ENCODE assay signal across 16 cellular contexts in genomic region chr16:62831235-62831634, GRCh38.
A peak's percentile ranks its signal among the peaks of the same experiment; 100 is the strongest.
DNase-seq lines count a peak whose midpoint lies in the region; ATAC-seq, FAIRE-seq and TF ChIP-seq lines count a peak whose summit lies in the region.
"Had no signal": no experiment of that assay in that cellular context is flagged by ENCODE, and none has a peak within 500 bp of the region (broad histone marks: within the 10 kb centered on the region; RNA-seq: fewer than 3 reads in every experiment).

No MANE protein-coding gene starts in this region.

- H3K9ac ChIP-seq in liver (ENCODE audit: low read depth in 1 of 2, low read length in 2 of 2) (no peak overlapping the region), HepG2 (ENCODE audit: insufficient read depth, low read depth, low read length) (no peak overlapping the region), neural progenitor cell (no peak overlapping the region)
- H3K9ac ChIP-seq: BLaER1 had no signal

- H4K20me1 ChIP-seq in HepG2 (ENCODE audit: insufficient read depth, low read length) = no peaks in the 10 kb centered on the region
- no peaks in the 10 kb centered on the region for H4K20me1 ChIP-seq in neural progenitor cell (ENCODE audit: low read depth)
- H4K20me1 ChIP-seq: BLaER1 had no signal

- H3K79me2 ChIP-seq in HepG2 (ENCODE audit: insufficient read depth, low read length) (no peaks in the 10 kb centered on the region), neural progenitor cell (ENCODE audit: low read depth) (no peaks in the 10 kb centered on the region)

- in situ Hi-C loops in HepG2 (cut with HindIII; ENCODE audit: extremely low pct_ligation_motif_present, low pct_unique_long_range_greater_than_20kb) = no loop called here

- H3K4me1 Mint-ChIP-seq in neural progenitor cell = peaks cover 50% of the 10 kb centered on the region
- no peaks in the 10 kb centered on the region for H3K4me1 Mint-ChIP-seq in activated naive CD8-positive, alpha-beta T cell treated with anti-CD3 and anti-CD28 coated beads, Interleukin-2, amount 50 U/mL, for 24 hours
- H3K4me1 Mint-ChIP-seq: CD14-positive monocyte; CD4-positive, alpha-beta memory T cell had no signal

- FAIRE-seq in HepG2 (lab: Jason Lieb, UNC) = no peak
- no peak for FAIRE-seq in GM19239 (lab: Jason Lieb, UNC)
- FAIRE-seq: H1, HTR-8/SVneo had no signal

- H2AFZ ChIP-seq in HepG2 (ENCODE audit: low read length) = no peak overlapping the region
- H2AFZ ChIP-seq in neural progenitor cell (replicated peaks) = no peak overlapping the region

- no peak overlapping the region for H3K4me3 ChIP-seq in liver (ENCODE audit: low read depth in 1 of 3, low read length in 3 of 3)
- H3K4me3 ChIP-seq in HepG2 (replicated peaks in 1 of 3; ENCODE audit: insufficient read depth in 1 of 3, low read depth in 2 of 3, low read length in 3 of 3) = no peak overlapping the region
- no peak overlapping the region for H3K4me3 ChIP-seq in neural progenitor cell
- no peak overlapping the region for H3K4me3 ChIP-seq in ascending aorta
- H3K4me3 ChIP-seq: BLaER1 had no signal

- H3K9me3 ChIP-seq in liver (ENCODE audit: control insufficient read depth in 4 of 4, low read length in 3 of 4) (no peaks in the 10 kb centered on the region), HepG2 (ENCODE audit: low read length) (peaks cover 72% of the 10 kb centered on the region), neural progenitor cell (ENCODE audit: low read depth) (no peaks in the 10 kb centered on the region), ascending aorta (no peaks in the 10 kb centered on the region)
- H3K9me3 ChIP-seq: BLaER1 had no signal

- no peaks in the 10 kb centered on the region for H3K9me3 Mint-ChIP-seq in neural progenitor cell
- peaks cover 17% of the 10 kb centered on the region for H3K9me3 Mint-ChIP-seq in activated naive CD8-positive, alpha-beta T cell treated with anti-CD3 and anti-CD28 coated beads, Interleukin-2, amount 50 U/mL, for 24 hours
- H3K9me3 Mint-ChIP-seq: H9 had no signal

- H3F3A ChIP-seq in neural progenitor cell (ENCODE audit: low read depth) = no peaks in the 10 kb centered on the region

- no TSS peak for BruUV-seq in HepG2 (replicated peaks; lab: Mats Ljungman, UMichigan)

- no peak overlapping the region for H3K4me3 Mint-ChIP-seq in neural progenitor cell
- H3K4me3 Mint-ChIP-seq in activated naive CD8-positive, alpha-beta T cell treated with anti-CD3 and anti-CD28 coated beads, Interleukin-2, amount 50 U/mL, for 24 hours = no peak overlapping the region
- H3K4me3 Mint-ChIP-seq: CD14-positive monocyte; CD4-positive, alpha-beta memory T cell; H9 had no signal

- ATAC-seq in HepG2 (no peak), left lobe of liver (peak; percentile 55)
- ATAC-seq in activated naive CD8-positive, alpha-beta T cell treated with anti-CD3 and anti-CD28 coated beads, Interleukin-2, amount 50 U/mL, for 24 hours = no peak

- H3K27me3 Mint-ChIP-seq in neural progenitor cell (ENCODE audit: insufficient read depth, low read depth) = peaks cover 2% of the 10 kb centered on the region
- H3K27me3 Mint-ChIP-seq in activated naive CD8-positive, alpha-beta T cell treated with anti-CD3 and anti-CD28 coated beads, Interleukin-2, amount 50 U/mL, for 24 hours = no peaks in the 10 kb centered on the region
- H3K27me3 Mint-ChIP-seq: CD4-positive, alpha-beta memory T cell had no signal

- H3K36me3 Mint-ChIP-seq in neural progenitor cell = no peaks in the 10 kb centered on the region
- H3K36me3 Mint-ChIP-seq in activated naive CD8-positive, alpha-beta T cell treated with anti-CD3 and anti-CD28 coated beads, Interleukin-2, amount 50 U/mL, for 24 hours (ENCODE audit: low read depth) = no peaks in the 10 kb centered on the region
- H3K36me3 Mint-ChIP-seq: CD14-positive monocyte; CD4-positive, alpha-beta memory T cell had no signal

- CTCF ChIA-PET in HepG2 (lab: Yijun Ruan, JAX; ENCODE audit: low intra/inter-chr PET ratio, low total read pairs) = no interaction called here

- POLR2A ChIA-PET in HepG2 (lab: Yijun Ruan, JAX) = no interaction called here

- H3K27ac Mint-ChIP-seq in neural progenitor cell = peak overlapping the region; percentile 80
- no peak overlapping the region for H3K27ac Mint-ChIP-seq in activated naive CD8-positive, alpha-beta T cell treated with anti-CD3 and anti-CD28 coated beads, Interleukin-2, amount 50 U/mL, for 24 hours
- H3K27ac Mint-ChIP-seq: CD14-positive monocyte; CD4-positive, alpha-beta memory T cell had no signal

- 32% methylated on average over 1 of the region's 1 CpG for WGBS in liver
- WGBS in HepG2 (ENCODE audit: low lambda C conversion rate) = 3% methylated on average over 1 of the region's 1 CpG

- intact Hi-C loops in HepG2 (cut with micrococcal nuclease; ENCODE audit: unreplicated experiment) = no loop called here
- intact Hi-C loops in ascending aorta (cut with DNase I) = no loop called here

- peaks cover 0 to 13% (median 0%) of the 10 kb centered on the region in 4 donors for H3K4me1 ChIP-seq in liver (ENCODE audit: control insufficient read depth in 4 of 4, insufficient read depth in 4 of 4, low read length in 3 of 4)
- H3K4me1 ChIP-seq in HepG2 (ENCODE audit: insufficient read depth, low read length) = no peaks in the 10 kb centered on the region
- H3K4me1 ChIP-seq in neural progenitor cell = peaks cover 3% of the 10 kb centered on the region
- H3K4me1 ChIP-seq in ascending aorta = no peaks in the 10 kb centered on the region
- H3K4me1 ChIP-seq: BLaER1 had no signal

- TF ChIP-seq RAD21 in liver (IDR thresholded peaks at IDR 0.05) (no peak), HepG2 (CRISPR knock-in tag; IDR thresholded peaks at IDR 0.05) (no peak)

- TF ChIP-seq EP300 in HepG2 (IDR thresholded peaks at IDR 0.05; ENCODE audit: low read depth in 2 of 2, low read length in 2 of 2) (no peak), HepG2 (CRISPR knock-in tag; IDR thresholded peaks at IDR 0.05; ENCODE audit: borderline replicate concordance) (no peak)

- no peak for TF ChIP-seq CTCF in liver (IDR thresholded peaks at IDR 0.05; ENCODE audit: low read depth, low read length, missing input control)
- TF ChIP-seq CTCF in HepG2 (CRISPR knock-in tag; IDR thresholded peaks at IDR 0.05) = no peak
- TF ChIP-seq CTCF in neural progenitor cell (IDR thresholded peaks at IDR 0.05) = no peak
- TF ChIP-seq CTCF in ascending aorta (IDR thresholded peaks at IDR 0.05) = no peak

- H3K4me2 ChIP-seq in HepG2 (ENCODE audit: low read depth, low read length) (no peak overlapping the region), neural progenitor cell (no peak overlapping the region)
- H3K4me2 ChIP-seq: BLaER1 had no signal

- no peak for TF ChIP-seq POLR2A in HepG2 (IDR thresholded peaks at IDR 0.05; ENCODE audit: insufficient read depth in 1 of 2, low read depth in 2 of 2, low read length in 2 of 2)

- DNase-seq in HepG2 (ENCODE audit: low spot score) (no peak), left lobe of liver (ENCODE audit: low spot score) (no peak), neural progenitor cell (ENCODE audit: low spot score) (no peak), GM19239 (ENCODE audit: insufficient read length, low spot score) (no peak), ascending aorta (ENCODE audit: low spot score in 2 of 2) (no peak)
- DNase-seq in activated naive CD8-positive, alpha-beta T cell treated with anti-CD3 and anti-CD28 coated beads, Interleukin-2, amount 50 U/mL, for 24 hours = no peak
- DNase-seq: 8988T; CD4-positive, alpha-beta memory T cell; DMS153; GF-D8; H9 had no signal

- no peaks in the 10 kb centered on the region for H3K36me3 ChIP-seq in liver (ENCODE audit: control insufficient read depth in 4 of 4, insufficient read depth in 3 of 4, low read depth in 1 of 4, low read length in 3 of 4)
- no peaks in the 10 kb centered on the region for H3K36me3 ChIP-seq in HepG2 (replicated peaks in 1 of 2; ENCODE audit: control insufficient read depth in 1 of 2, insufficient read depth in 2 of 2, low read length in 2 of 2)
- H3K36me3 ChIP-seq in neural progenitor cell = no peaks in the 10 kb centered on the region
- no peaks in the 10 kb centered on the region for H3K36me3 ChIP-seq in ascending aorta
- H3K36me3 ChIP-seq: BLaER1 had no signal

- no peaks in the 10 kb centered on the region for H3K27me3 ChIP-seq in liver (ENCODE audit: control insufficient read depth in 4 of 4, insufficient read depth in 4 of 4, low read length in 3 of 4)
- H3K27me3 ChIP-seq in HepG2 (ENCODE audit: control insufficient read depth in 1 of 2, insufficient read depth in 2 of 2, low read length in 2 of 2) = no peaks in the 10 kb centered on the region
- no peaks in the 10 kb centered on the region for H3K27me3 ChIP-seq in neural progenitor cell
- no peaks in the 10 kb centered on the region for H3K27me3 ChIP-seq in ascending aorta
- H3K27me3 ChIP-seq: BLaER1 had no signal

- H3K27ac ChIP-seq in liver (ENCODE audit: low read depth in 1 of 2, low read length in 2 of 2) (no peak overlapping the region), HepG2 (ENCODE audit: extremely low read length, insufficient read depth, low read length) (no peak overlapping the region), neural progenitor cell (no peak overlapping the region), ascending aorta (no peak overlapping the region)
- H3K27ac ChIP-seq: BLaER1 had no signal

TF ChIP-seq in liver, 16 proteins besides CTCF, POLR2A, EP300 and RAD21:
- TF ChIP-seq HNF4A (conservative IDR thresholded peaks at IDR 0.05) (peak; percentile 51 to 71), NR2F2 (IDR thresholded peaks at IDR 0.05) (no peak), RXRA (IDR thresholded peaks at IDR 0.05) (peak in 1 of 2 donors; percentile 40)

TF ChIP-seq in HepG2, 621 proteins besides CTCF, POLR2A, EP300 and RAD21 (continues in another document):
- no peak for TF ChIP-seq CAMTA2 (CRISPR knock-in tag; IDR thresholded peaks at IDR 0.05; ENCODE audit: borderline replicate concordance)
- no peak for TF ChIP-seq TCF12 (IDR thresholded peaks at IDR 0.05)
- TF ChIP-seq TCF12 (CRISPR knock-in tag; IDR thresholded peaks at IDR 0.05) = no peak
- TF ChIP-seq MYC (CRISPR knock-in tag; IDR thresholded peaks at IDR 0.05; ENCODE audit: borderline replicate concordance) = no peak
- TF ChIP-seq FOSL1 (CRISPR knock-in tag; IDR thresholded peaks at IDR 0.05; ENCODE audit: borderline replicate concordance) = no peak
- no peak for TF ChIP-seq CREB3 (CRISPR knock-in tag; IDR thresholded peaks at IDR 0.05)
- TF ChIP-seq ZSCAN12 (CRISPR knock-in tag; IDR thresholded peaks at IDR 0.05) = no peak
- TF ChIP-seq MAZ (IDR thresholded peaks at IDR 0.05; ENCODE audit: borderline replicate concordance, low read depth, low read length) = no peak
- TF ChIP-seq MAZ (CRISPR knock-in tag; IDR thresholded peaks at IDR 0.05; ENCODE audit: low read depth) = no peak
- TF ChIP-seq ZNF446 (CRISPR knock-in tag; IDR thresholded peaks at IDR 0.05) = no peak
